20 cellular contexts compared by ENCODE assay signal in the genomic region with DNA sequence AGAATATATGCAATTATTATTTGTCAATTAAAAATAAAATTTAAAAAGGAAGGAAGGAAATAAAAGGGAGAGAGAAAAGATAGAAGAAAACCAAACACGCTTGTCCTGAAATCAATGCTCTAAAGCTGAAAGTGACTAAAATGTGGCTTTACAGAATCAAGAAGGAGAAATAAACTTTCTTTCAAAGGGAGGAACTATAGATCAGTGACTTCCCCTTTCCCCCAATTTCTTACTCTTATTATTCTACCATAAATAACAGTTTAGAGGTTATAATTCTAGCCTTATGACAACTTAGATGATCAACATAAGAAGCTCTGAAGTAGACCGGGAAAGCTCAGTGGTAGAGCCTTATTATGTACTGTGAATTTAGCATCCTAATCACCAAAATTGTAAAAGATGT.
DNase-seq lines count a peak whose midpoint lies in the region; ATAC-seq lines count a peak whose summit lies in the region.
"Had no signal": no experiment of that assay in that cellular context is flagged by ENCODE, and none has a peak within 500 bp of the region (broad histone marks: within the 10 kb centered on the region; RNA-seq: fewer than 3 reads in every experiment).

No MANE protein-coding gene starts in this region.

- ATAC-seq in activated CD4-positive, alpha-beta T cell treated with anti-CD3 and anti-CD28 coated beads for 36 hours, result no peak
- ATAC-seq in T-helper 17 cell (no peak), HG03196 (IDR thresholded peaks at IDR 0.05; ENCODE audit: unreplicated experiment) (no peak), GM19324 (IDR thresholded peaks at IDR 0.05; ENCODE audit: low FRiP score, unreplicated experiment) (no peak)
- no peak for ATAC-seq in central memory CD8-positive, alpha-beta T cell (replicated peaks; ENCODE audit: extremely low read depth, poor library complexity, severe bottlenecking)
- ATAC-seq: A549, sciatic nerve had no signal

- peaks cover 85% of the 10 kb centered on the region for H3K4me1 ChIP-seq in CD4-positive, alpha-beta memory T cell (ENCODE audit: insufficient read depth, low read length)
- H3K4me1 ChIP-seq: A549, SJSA1 had no signal

- POLR2A ChIA-PET in activated CD4-positive, alpha-beta T cell treated with anti-CD3 and anti-CD28 coated beads for 36 hours (lab: Charles Lee), result no interaction called here
- POLR2A ChIA-PET in CD4-positive, alpha-beta memory T cell (lab: Charles Lee; ENCODE audit: partially characterized antibody), result interaction anchor here (0.6 to 3.9 kb wide), 7 partner anchors 10 to 487 kb away, joined by 3 to 22 read pairs (median 4); no protein-coding TSS in a partner anchor

- peak overlapping the region; percentile 49 for H3K27ac Mint-ChIP-seq in activated CD4-positive, alpha-beta T cell treated with anti-CD3 and anti-CD28 coated beads for 36 hours
- peak overlapping the region; percentile 72 to 99 (median 88) for H3K27ac Mint-ChIP-seq in CD4-positive, alpha-beta memory T cell
- H3K27ac Mint-ChIP-seq in T-helper 17 cell, result no peak overlapping the region
- H3K27ac Mint-ChIP-seq in central memory CD8-positive, alpha-beta T cell (ENCODE audit: low read depth), result peak overlapping the region; percentile 76
- H3K27ac Mint-ChIP-seq: nephron had no signal

- H3K9me3 Mint-ChIP-seq in activated CD4-positive, alpha-beta T cell treated with anti-CD3 and anti-CD28 coated beads for 36 hours (ENCODE audit: low read depth), result no peaks in the 10 kb centered on the region
- peaks cover 0 to 2% (median 0%) of the 10 kb centered on the region in 8 donors for H3K9me3 Mint-ChIP-seq in CD4-positive, alpha-beta memory T cell
- H3K9me3 Mint-ChIP-seq in central memory CD8-positive, alpha-beta T cell, result no peaks in the 10 kb centered on the region
- H3K9me3 Mint-ChIP-seq: nephron had no signal

- no peaks in the 10 kb centered on the region for H3K27me3 Mint-ChIP-seq in activated CD4-positive, alpha-beta T cell treated with anti-CD3 and anti-CD28 coated beads for 36 hours
- H3K27me3 Mint-ChIP-seq in CD4-positive, alpha-beta memory T cell, result no peaks in the 10 kb centered on the region
- no peaks in the 10 kb centered on the region for H3K27me3 Mint-ChIP-seq in T-helper 17 cell
- no peaks in the 10 kb centered on the region for H3K27me3 Mint-ChIP-seq in central memory CD8-positive, alpha-beta T cell

- H3K27ac ChIP-seq in CD4-positive, alpha-beta memory T cell (ENCODE audit: low read depth, low read length), result peak overlapping the region; percentile 39
- H3K27ac ChIP-seq: A549, brain microvascular endothelial cell, SJSA1 had no signal

- no peak for DNase-seq in activated CD4-positive, alpha-beta T cell treated with anti-CD3 and anti-CD28 coated beads for 36 hours
- DNase-seq in activated CD4-positive, alpha-beta T cell treated with anti-CD3 and anti-CD28 coated beads, Interleukin-2, amount 50 U/mL, for 48 hours, result no peak
- no peak for DNase-seq in CD4-positive, alpha-beta memory T cell
- no peak for DNase-seq in T-helper 17 cell
- DNase-seq in central memory CD8-positive, alpha-beta T cell (ENCODE audit: low spot score in 2 of 2), result no peak
- DNase-seq in DMS79 treated with DMSO at 0.1 percent for 48 hours (lab: John Stamatoyannopoulos, UW), result no peak
- DNase-seq: activated CD4-positive, CD25-positive, alpha-beta regulatory T cell treated with anti-CD3 and anti-CD28 coated beads, Interleukin-2, amount 50 U/mL, for 72 hours; brain microvascular endothelial cell; KBM-7; NCI-H2029 treated with DMSO at 0.1 percent for 48 hours; NCI-H446 treated with DMSO at 0.1 percent for 48 hours; posterior cingulate gyrus; stimulated activated CD4-positive, alpha-beta T cell treated with anti-CD3 and anti-CD28 coated beads, Interleukin-15, amount 100 ng/mL, for 24 hours; T-helper 9 cell had no signal

- intact Hi-C loops in activated CD4-positive, alpha-beta T cell treated with anti-CD3 and anti-CD28 coated beads for 36 hours (cut with DNase I, micrococcal nuclease), result loop anchor here (2.0 kb wide), 1 partner anchor 25 kb away; no protein-coding TSS in a partner anchor
- intact Hi-C loops in CD4-positive, alpha-beta memory T cell (cut with micrococcal nuclease), result no loop called here

- H3K4me1 Mint-ChIP-seq in activated CD4-positive, alpha-beta T cell treated with anti-CD3 and anti-CD28 coated beads for 36 hours, result peaks cover 60% of the 10 kb centered on the region
- H3K4me1 Mint-ChIP-seq in CD4-positive, alpha-beta memory T cell, result peaks cover 50 to 64% (median 56%) of the 10 kb centered on the region in 4 donors
- H3K4me1 Mint-ChIP-seq in T-helper 17 cell, result peaks cover 23% of the 10 kb centered on the region
- H3K4me1 Mint-ChIP-seq in central memory CD8-positive, alpha-beta T cell, result peaks cover 42% of the 10 kb centered on the region
- H3K4me1 Mint-ChIP-seq: nephron had no signal

- peaks cover 5% of the 10 kb centered on the region for H3K36me3 ChIP-seq in CD4-positive, alpha-beta memory T cell (ENCODE audit: insufficient read depth, low read length)
- H3K36me3 ChIP-seq: brain microvascular endothelial cell, SJSA1 had no signal

- peak overlapping the region; percentile 2 to 13 for H3K4me3 ChIP-seq in CD4-positive, alpha-beta memory T cell (ENCODE audit: low read length in 2 of 2)
- H3K4me3 ChIP-seq: A549, SJSA1 had no signal

- H3K9me3 ChIP-seq in CD4-positive, alpha-beta memory T cell (ENCODE audit: control insufficient read depth in 1 of 2, low read length in 2 of 2), result no peaks in the 10 kb centered on the region
- H3K9me3 ChIP-seq in T-helper 17 cell (ENCODE audit: control insufficient read depth, low read length, poor library complexity, severe bottlenecking), result no peaks in the 10 kb centered on the region
- H3K9me3 ChIP-seq: A549, SJSA1 had no signal

- H3K36me3 Mint-ChIP-seq in activated CD4-positive, alpha-beta T cell treated with anti-CD3 and anti-CD28 coated beads for 36 hours (ENCODE audit: low read depth), result peaks cover 17% of the 10 kb centered on the region
- H3K36me3 Mint-ChIP-seq in CD4-positive, alpha-beta memory T cell, result peaks cover 36 to 40% of the 10 kb centered on the region in 2 donors
- H3K36me3 Mint-ChIP-seq in T-helper 17 cell (ENCODE audit: low read depth), result peaks cover 4% of the 10 kb centered on the region
- H3K36me3 Mint-ChIP-seq in central memory CD8-positive, alpha-beta T cell (ENCODE audit: insufficient read depth), result peaks cover 19% of the 10 kb centered on the region

- CTCF ChIA-PET in activated CD4-positive, alpha-beta T cell treated with anti-CD3 and anti-CD28 coated beads for 36 hours (lab: Charles Lee), result interaction anchor here (0.6 to 1.8 kb wide), 8 partner anchors 11 to 143 kb away, joined by 3 to 11 read pairs (median 4); no protein-coding TSS in a partner anchor
- CTCF ChIA-PET in CD4-positive, alpha-beta memory T cell (lab: Charles Lee; ENCODE audit: partially characterized antibody), result interaction anchor here (0.8 to 3.2 kb wide), 11 partner anchors 10 to 132 kb away, joined by 3 to 16 read pairs (median 4); no protein-coding TSS in a partner anchor

- no peaks in the 10 kb centered on the region for H3K27me3 ChIP-seq in CD4-positive, alpha-beta memory T cell (ENCODE audit: insufficient read depth, low read length)
- H3K27me3 ChIP-seq: brain microvascular endothelial cell, SJSA1 had no signal

- no peak overlapping the region for H3K4me3 Mint-ChIP-seq in activated CD4-positive, alpha-beta T cell treated with anti-CD3 and anti-CD28 coated beads for 36 hours
- H3K4me3 Mint-ChIP-seq in CD4-positive, alpha-beta memory T cell, result peak overlapping the region; percentile 65 to 88 (median 80)
- peak overlapping the region; percentile 79 for H3K4me3 Mint-ChIP-seq in T-helper 17 cell
- H3K4me3 Mint-ChIP-seq in central memory CD8-positive, alpha-beta T cell, result peak overlapping the region; percentile 38
- H3K4me3 Mint-ChIP-seq: nephron had no signal
